8 cellular contexts compared by ENCODE assay signal in the genomic region with DNA sequence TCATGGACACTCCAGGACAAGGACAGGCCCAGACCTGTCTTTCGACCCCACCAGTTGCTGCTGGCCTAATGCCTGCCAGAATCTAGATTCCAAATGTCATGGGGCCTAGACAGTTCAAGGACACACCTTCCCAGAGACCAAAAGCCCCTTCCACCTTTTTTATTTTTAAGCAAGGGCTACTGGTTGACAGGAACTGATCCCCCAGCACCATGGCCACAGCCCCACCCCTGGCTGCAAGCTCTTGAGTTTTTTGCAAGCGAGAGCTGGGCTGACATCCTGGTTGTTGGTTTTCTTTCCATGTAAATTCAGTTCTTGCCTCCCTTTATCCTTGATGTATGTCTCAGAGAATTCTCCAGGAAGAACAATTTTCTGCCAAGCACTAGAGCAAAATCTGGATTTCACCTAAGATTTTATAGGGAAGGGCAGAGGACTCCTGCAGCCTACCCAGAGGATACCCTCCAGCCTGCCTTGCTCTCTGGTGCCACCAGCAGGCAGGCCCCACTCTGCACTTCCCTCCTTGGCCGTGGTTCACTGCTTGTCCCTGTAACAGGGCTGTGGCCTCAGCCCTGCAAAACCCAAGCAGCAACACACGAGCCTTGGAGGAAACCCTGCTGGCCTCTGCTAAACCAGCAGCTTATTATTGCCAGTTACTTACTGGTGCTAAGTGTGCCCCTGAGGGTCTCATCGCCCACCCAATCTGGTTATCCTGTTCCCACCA.
DNase-seq lines count a peak whose midpoint lies in the region; ATAC-seq and TF ChIP-seq lines count a peak whose summit lies in the region.

No MANE protein-coding gene starts in this region.

- H3K4me1 ChIP-seq in SK-N-SH (ENCODE audit: control insufficient read depth in 1 of 2, insufficient read depth in 2 of 2, low read depth in 1 of 2, low read length in 1 of 2), result no peaks in the 10 kb centered on the region; a peak in 1 of 4 replicates

- H3F3A ChIP-seq in SK-N-SH (replicated peaks; ENCODE audit: insufficient read depth), result no peaks in the 10 kb centered on the region

- no peak overlapping the region for H3K4me2 ChIP-seq in SK-N-SH

- no peaks in the 10 kb centered on the region for H3K36me3 ChIP-seq in SK-N-SH (replicated peaks in 1 of 2; ENCODE audit: control insufficient read depth in 1 of 2, insufficient read depth in 2 of 2, low read length in 1 of 2)

- H3K4me1 Mint-ChIP-seq in natural killer cell, result peaks cover 0 to 14% of the 10 kb centered on the region in 2 donors
- H3K4me1 Mint-ChIP-seq in natural killer cell treated with Interleukin-12 subunit alpha and Interleukin-12 subunit beta and Interleukin-15 and Interleukin-18, amount 100 ng/mL, for 72 hours (ENCODE audit: low read depth in 2 of 2), result peaks cover 8 to 10% of the 10 kb centered on the region in 2 donors

- TF ChIP-seq EP300 in SK-N-SH (IDR thresholded peaks at IDR 0.05; ENCODE audit: borderline replicate concordance in 1 of 2, low read depth in 1 of 2, low read length in 1 of 2), result no peak

- no peaks in the 10 kb centered on the region for H4K20me1 ChIP-seq in SK-N-SH (ENCODE audit: insufficient read depth)

- H3K36me3 Mint-ChIP-seq in natural killer cell, result no peaks in the 10 kb centered on the region
- no peaks in the 10 kb centered on the region for H3K36me3 Mint-ChIP-seq in natural killer cell treated with Interleukin-12 subunit alpha and Interleukin-12 subunit beta and Interleukin-15 and Interleukin-18, amount 100 ng/mL, for 72 hours

- TF ChIP-seq CTCF in natural killer cell (IDR thresholded peaks at IDR 0.05) (peak; percentile 13), SK-N-SH (IDR thresholded peaks at IDR 0.05) (peak; percentile 24; the same call in 1 of the 2 replicates)

- no peak overlapping the region for H3K27ac ChIP-seq in SK-N-SH (ENCODE audit: low read depth in 2 of 2, low read length in 1 of 2)

- no peaks in the 10 kb centered on the region for H3K79me2 ChIP-seq in SK-N-SH (ENCODE audit: insufficient read depth)

- no peak for TF ChIP-seq RAD21 in SK-N-SH (IDR thresholded peaks at IDR 0.05; ENCODE audit: low read length)

- no peak overlapping the region for H2AFZ ChIP-seq in SK-N-SH (ENCODE audit: low read depth)

- CTCF ChIA-PET in SK-N-SH (lab: Yijun Ruan, JAX), result interaction anchor here (1.1 kb wide), 1 partner anchor 160 kb away, joined by 4 read pairs; no protein-coding TSS in a partner anchor

- H3K9ac ChIP-seq in SK-N-SH, result no peak overlapping the region

- POLR2A ChIA-PET in SK-N-SH (lab: Yijun Ruan, JAX), result no interaction called here

- intact Hi-C loops in natural killer cell (cut with micrococcal nuclease), result no loop called here

- DNase-seq in natural killer cell (no peak), SK-N-SH (no peak), globus pallidus (ENCODE audit: low spot score) (peak; percentile 20), renal cortical epithelial cell (ENCODE audit: low read depth) (peak; percentile 18), NCI-H2081 (lab: John Stamatoyannopoulos, UW) (no peak), NCI-H748 (lab: John Stamatoyannopoulos, UW; ENCODE audit: unreplicated experiment) (no peak)
- DNase-seq in natural killer cell treated with Interleukin-12 subunit alpha and Interleukin-12 subunit beta and Interleukin-15 and Interleukin-18, amount 100 ng/mL, for 72 hours (ENCODE audit: low spot score), result no peak

- H3K9me2 ChIP-seq in SK-N-SH, result no peaks in the 10 kb centered on the region

- H3K27ac Mint-ChIP-seq in natural killer cell, result no peak overlapping the region
- no peak overlapping the region for H3K27ac Mint-ChIP-seq in natural killer cell treated with Interleukin-12 subunit alpha and Interleukin-12 subunit beta and Interleukin-15 and Interleukin-18, amount 100 ng/mL, for 72 hours

- 31% methylated on average over 5 of the region's 5 CpGs for WGBS in SK-N-SH (ENCODE audit: low lambda C conversion rate)

- H3K27me3 Mint-ChIP-seq in natural killer cell (ENCODE audit: low read depth in 2 of 2), result peaks cover 8% of the 10 kb centered on the region in 2 donors
- peaks cover 10 to 15% of the 10 kb centered on the region in 2 donors for H3K27me3 Mint-ChIP-seq in natural killer cell treated with Interleukin-12 subunit alpha and Interleukin-12 subunit beta and Interleukin-15 and Interleukin-18, amount 100 ng/mL, for 72 hours

- no peak overlapping the region for H3K4me3 Mint-ChIP-seq in natural killer cell
- no peak overlapping the region for H3K4me3 Mint-ChIP-seq in natural killer cell treated with Interleukin-12 subunit alpha and Interleukin-12 subunit beta and Interleukin-15 and Interleukin-18, amount 100 ng/mL, for 72 hours

- H3K4me3 ChIP-seq in SK-N-SH (ENCODE audit: low read depth in 2 of 2, low read length in 1 of 2), result no peak overlapping the region; a peak in 1 of 4 replicates

- H3K9me3 ChIP-seq in SK-N-SH, result no peaks in the 10 kb centered on the region

- H3K9me3 Mint-ChIP-seq in natural killer cell, result no peaks in the 10 kb centered on the region
- H3K9me3 Mint-ChIP-seq in natural killer cell treated with Interleukin-12 subunit alpha and Interleukin-12 subunit beta and Interleukin-15 and Interleukin-18, amount 100 ng/mL, for 72 hours, result no peaks in the 10 kb centered on the region

- ATAC-seq in natural killer cell (peak in 1 of 3 donors; percentile 69), HG03520 (IDR thresholded peaks at IDR 0.05; ENCODE audit: unreplicated experiment) (no peak)
- ATAC-seq in natural killer cell treated with Interleukin-12 subunit alpha and Interleukin-12 subunit beta and Interleukin-15 and Interleukin-18, amount 100 ng/mL, for 72 hours, result no peak

- H3K27me3 ChIP-seq in SK-N-SH (ENCODE audit: insufficient read depth), result no peaks in the 10 kb centered on the region

TF ChIP-seq in SK-N-SH, 30 proteins besides CTCF, POLR2A, EP300 and RAD21 (continues in another document):
- TF ChIP-seq, protein P1, sequence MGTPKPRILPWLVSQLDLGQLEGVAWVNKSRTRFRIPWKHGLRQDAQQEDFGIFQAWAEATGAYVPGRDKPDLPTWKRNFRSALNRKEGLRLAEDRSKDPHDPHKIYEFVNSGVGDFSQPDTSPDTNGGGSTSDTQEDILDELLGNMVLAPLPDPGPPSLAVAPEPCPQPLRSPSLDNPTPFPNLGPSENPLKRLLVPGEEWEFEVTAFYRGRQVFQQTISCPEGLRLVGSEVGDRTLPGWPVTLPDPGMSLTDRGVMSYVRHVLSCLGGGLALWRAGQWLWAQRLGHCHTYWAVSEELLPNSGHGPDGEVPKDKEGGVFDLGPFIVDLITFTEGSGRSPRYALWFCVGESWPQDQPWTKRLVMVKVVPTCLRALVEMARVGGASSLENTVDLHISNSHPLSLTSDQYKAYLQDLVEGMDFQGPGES (IDR thresholded peaks at IDR 0.05; ENCODE audit: low read depth, low read length), result no peak
- no peak for TF ChIP-seq FOXJ3 (CRISPR knock-in tag; IDR thresholded peaks at IDR 0.05)
- no peak for TF ChIP-seq FOXM1 (IDR thresholded peaks at IDR 0.05; ENCODE audit: low read depth)
- TF ChIP-seq TEAD4 (IDR thresholded peaks at IDR 0.05; ENCODE audit: borderline replicate concordance, insufficient read depth), result no peak
- TF ChIP-seq, protein P2, sequence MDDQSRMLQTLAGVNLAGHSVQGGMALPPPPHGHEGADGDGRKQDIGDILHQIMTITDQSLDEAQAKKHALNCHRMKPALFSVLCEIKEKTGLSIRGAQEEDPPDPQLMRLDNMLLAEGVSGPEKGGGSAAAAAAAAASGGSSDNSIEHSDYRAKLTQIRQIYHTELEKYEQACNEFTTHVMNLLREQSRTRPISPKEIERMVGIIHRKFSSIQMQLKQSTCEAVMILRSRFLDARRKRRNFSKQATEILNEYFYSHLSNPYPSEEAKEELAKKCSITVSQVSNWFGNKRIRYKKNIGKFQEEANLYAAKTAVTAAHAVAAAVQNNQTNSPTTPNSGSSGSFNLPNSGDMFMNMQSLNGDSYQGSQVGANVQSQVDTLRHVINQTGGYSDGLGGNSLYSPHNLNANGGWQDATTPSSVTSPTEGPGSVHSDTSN (IDR thresholded peaks at IDR 0.05), result no peak
- TF ChIP-seq NFIC (IDR thresholded peaks at IDR 0.05; ENCODE audit: borderline replicate concordance), result no peak
- TF ChIP-seq YY1 (IDR thresholded peaks at IDR 0.05; ENCODE audit: low read depth), result no peak
- TF ChIP-seq, protein P3, sequence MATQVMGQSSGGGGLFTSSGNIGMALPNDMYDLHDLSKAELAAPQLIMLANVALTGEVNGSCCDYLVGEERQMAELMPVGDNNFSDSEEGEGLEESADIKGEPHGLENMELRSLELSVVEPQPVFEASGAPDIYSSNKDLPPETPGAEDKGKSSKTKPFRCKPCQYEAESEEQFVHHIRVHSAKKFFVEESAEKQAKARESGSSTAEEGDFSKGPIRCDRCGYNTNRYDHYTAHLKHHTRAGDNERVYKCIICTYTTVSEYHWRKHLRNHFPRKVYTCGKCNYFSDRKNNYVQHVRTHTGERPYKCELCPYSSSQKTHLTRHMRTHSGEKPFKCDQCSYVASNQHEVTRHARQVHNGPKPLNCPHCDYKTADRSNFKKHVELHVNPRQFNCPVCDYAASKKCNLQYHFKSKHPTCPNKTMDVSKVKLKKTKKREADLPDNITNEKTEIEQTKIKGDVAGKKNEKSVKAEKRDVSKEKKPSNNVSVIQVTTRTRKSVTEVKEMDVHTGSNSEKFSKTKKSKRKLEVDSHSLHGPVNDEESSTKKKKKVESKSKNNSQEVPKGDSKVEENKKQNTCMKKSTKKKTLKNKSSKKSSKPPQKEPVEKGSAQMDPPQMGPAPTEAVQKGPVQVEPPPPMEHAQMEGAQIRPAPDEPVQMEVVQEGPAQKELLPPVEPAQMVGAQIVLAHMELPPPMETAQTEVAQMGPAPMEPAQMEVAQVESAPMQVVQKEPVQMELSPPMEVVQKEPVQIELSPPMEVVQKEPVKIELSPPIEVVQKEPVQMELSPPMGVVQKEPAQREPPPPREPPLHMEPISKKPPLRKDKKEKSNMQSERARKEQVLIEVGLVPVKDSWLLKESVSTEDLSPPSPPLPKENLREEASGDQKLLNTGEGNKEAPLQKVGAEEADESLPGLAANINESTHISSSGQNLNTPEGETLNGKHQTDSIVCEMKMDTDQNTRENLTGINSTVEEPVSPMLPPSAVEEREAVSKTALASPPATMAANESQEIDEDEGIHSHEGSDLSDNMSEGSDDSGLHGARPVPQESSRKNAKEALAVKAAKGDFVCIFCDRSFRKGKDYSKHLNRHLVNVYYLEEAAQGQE (IDR thresholded peaks at IDR 0.05; ENCODE audit: low read depth, low read length), result no peak
- TF ChIP-seq, protein P4, sequence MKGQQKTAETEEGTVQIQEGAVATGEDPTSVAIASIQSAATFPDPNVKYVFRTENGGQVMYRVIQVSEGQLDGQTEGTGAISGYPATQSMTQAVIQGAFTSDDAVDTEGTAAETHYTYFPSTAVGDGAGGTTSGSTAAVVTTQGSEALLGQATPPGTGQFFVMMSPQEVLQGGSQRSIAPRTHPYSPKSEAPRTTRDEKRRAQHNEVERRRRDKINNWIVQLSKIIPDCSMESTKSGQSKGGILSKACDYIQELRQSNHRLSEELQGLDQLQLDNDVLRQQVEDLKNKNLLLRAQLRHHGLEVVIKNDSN (IDR thresholded peaks at IDR 0.05; ENCODE audit: borderline replicate concordance, low read depth), result no peak
- TF ChIP-seq EZH2phosphoT487 (IDR thresholded peaks at IDR 0.05; ENCODE audit: borderline replicate concordance, low read depth), result no peak
- no peak for TF ChIP-seq RXRA (IDR thresholded peaks at IDR 0.05; ENCODE audit: borderline replicate concordance, low read depth)
- TF ChIP-seq MXI1 (IDR thresholded peaks at IDR 0.05; ENCODE audit: low read depth, low read length), result no peak

Comparison
In these comparisons a context has a peak if more than half of its experiments do, and no peak if none do; other contexts are left out.
1. DNase-seq: peak in globus pallidus (single experiment) and renal cortical epithelial cell (single experiment); none in natural killer cell (single experiment), natural killer cell treated with Interleukin-12 subunit alpha and Interleukin-12 subunit beta and Interleukin-15 and Interleukin-18, amount 100 ng/mL, for 72 hours (single experiment), SK-N-SH (single experiment), NCI-H2081 (0 of 2) and NCI-H748 (single experiment).